21 cellular contexts compared by ENCODE assay signal in the genomic region with DNA sequence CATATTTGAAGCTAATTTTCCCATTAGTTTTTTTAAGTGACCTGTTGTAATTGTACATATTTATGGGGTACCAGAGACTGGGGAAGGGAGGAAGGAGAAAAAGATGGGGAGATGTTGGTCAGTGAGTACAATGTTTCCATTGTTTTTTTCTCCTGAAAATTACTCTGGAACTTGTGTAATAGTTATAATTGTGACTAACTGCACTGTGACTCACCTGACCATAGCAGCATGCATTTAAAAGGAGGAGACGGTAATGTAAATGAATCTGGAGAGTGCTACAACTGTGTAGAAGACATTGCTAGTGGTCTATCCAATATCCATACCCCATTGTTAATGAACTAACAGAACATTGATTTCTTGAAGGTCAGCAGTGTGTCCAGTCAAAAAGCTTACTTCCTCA.
DNase-seq lines count a peak whose midpoint lies in the region; ATAC-seq, FAIRE-seq and TF ChIP-seq lines count a peak whose summit lies in the region.
"Had no signal": no experiment of that assay in that cellular context is flagged by ENCODE, and none has a peak within 500 bp of the region (broad histone marks: within the 10 kb centered on the region; RNA-seq: fewer than 3 reads in every experiment).

No MANE protein-coding gene starts in this region.

- H3K4me3 ChIP-seq in IMR-90 (ENCODE audit: insufficient read depth, low read depth, low read length): no peak overlapping the region
- H3K4me3 ChIP-seq in bronchial epithelial cell (ENCODE audit: low read depth, low read length): no peak overlapping the region
- H3K4me3 ChIP-seq: HAP-1, stomach, upper lobe of right lung had no signal

- no peaks in the 10 kb centered on the region for H3K9me1 ChIP-seq in IMR-90 (ENCODE audit: insufficient read depth, low read length)

- no peak overlapping the region for H2AK5ac ChIP-seq in IMR-90 (ENCODE audit: low read depth, low read length)

- TF ChIP-seq CTCF in IMR-90 (conservative IDR thresholded peaks at IDR 0.05; ENCODE audit: low read depth, low read length): no peak
- TF ChIP-seq CTCF in bronchial epithelial cell (IDR thresholded peaks at IDR 0.05; ENCODE audit: insufficient read depth, low read length, severe bottlenecking): no peak
- TF ChIP-seq CTCF in activated CD8-positive, alpha-beta T cell treated with anti-CD3 and anti-CD28 coated beads for 36 hours (IDR thresholded peaks at IDR 0.05): no peak

- H3K27ac Mint-ChIP-seq in activated CD8-positive, alpha-beta T cell treated with anti-CD3 and anti-CD28 coated beads for 36 hours: no peak overlapping the region
- H3K27ac Mint-ChIP-seq in activated T-cell treated with anti-CD3 and anti-CD28 coated beads, Interleukin-2, amount 50 U/mL, for 72 hours: no peak overlapping the region
- H3K27ac Mint-ChIP-seq: activated naive CD4-positive, alpha-beta T cell treated with anti-CD3 and anti-CD28 coated beads, Interleukin-2, amount 10 ng/mL, durations not matched to agents 7 days and 5 days; T-helper 17 cell had no signal

- no peak overlapping the region for H4K5ac ChIP-seq in IMR-90 (ENCODE audit: low read depth, low read length)

- H2AFZ ChIP-seq in IMR-90 (replicated peaks; ENCODE audit: low read length, poor library complexity): no peak overlapping the region

- peak; percentile 49 for ATAC-seq in IMR-90 (ENCODE audit: low read depth)
- ATAC-seq in activated CD8-positive, alpha-beta T cell treated with anti-CD3 and anti-CD28 coated beads for 36 hours: no peak
- no peak for ATAC-seq in activated T-cell treated with anti-CD3 and anti-CD28 coated beads, Interleukin-2, amount 50 U/mL, for 72 hours (replicated peaks in 1 of 2)
- ATAC-seq: T-helper 17 cell, upper lobe of right lung had no signal

- no peak overlapping the region for H3K14ac ChIP-seq in IMR-90 (replicated peaks; ENCODE audit: low read depth, low read length)

- H3K27ac ChIP-seq in IMR-90 (ENCODE audit: insufficient read depth, low read length): no peak overlapping the region
- H3K27ac ChIP-seq: stomach, upper lobe of right lung, WERI-Rb-1 had no signal

- no TSS peak for BruUV-seq in IMR-90 (replicated peaks; lab: Mats Ljungman, UMichigan)

- H3K4ac ChIP-seq in IMR-90 (ENCODE audit: low read depth, low read length): no peak overlapping the region

- no peaks in the 10 kb centered on the region for H3K9me3 ChIP-seq in IMR-90 (ENCODE audit: control insufficient read depth, insufficient read depth, low read length)
- H3K9me3 ChIP-seq: HAP-1, stomach, upper lobe of right lung had no signal

- no peaks in the 10 kb centered on the region for H3K27me3 ChIP-seq in IMR-90 (ENCODE audit: control insufficient read depth, insufficient read depth, low read length)
- no peaks in the 10 kb centered on the region for H3K27me3 ChIP-seq in bronchial epithelial cell (ENCODE audit: control insufficient read depth, insufficient read depth, low read length)
- H3K27me3 ChIP-seq: stomach, upper lobe of right lung had no signal

- no peak for TF ChIP-seq POLR2A in IMR-90 (IDR thresholded peaks at IDR 0.05; ENCODE audit: low read depth, low read length)

- CTCF ChIA-PET in IMR-90 (lab: Yijun Ruan, JAX): no interaction called here
- CTCF ChIA-PET in activated CD8-positive, alpha-beta T cell treated with anti-CD3 and anti-CD28 coated beads for 36 hours (lab: Charles Lee): no interaction called here

- H3K9ac ChIP-seq in IMR-90 (ENCODE audit: low read depth, low read length): no peak overlapping the region

- H3K9me3 Mint-ChIP-seq in activated CD8-positive, alpha-beta T cell treated with anti-CD3 and anti-CD28 coated beads for 36 hours: no peaks in the 10 kb centered on the region
- H3K9me3 Mint-ChIP-seq in activated T-cell treated with anti-CD3 and anti-CD28 coated beads, Interleukin-2, amount 50 U/mL, for 72 hours: peaks cover 0 to 4% of the 10 kb centered on the region in 2 donors
- H3K9me3 Mint-ChIP-seq: activated naive CD4-positive, alpha-beta T cell treated with anti-CD3 and anti-CD28 coated beads, Interleukin-2, amount 10 ng/mL, durations not matched to agents 7 days and 5 days had no signal

- H2AK9ac ChIP-seq in IMR-90 (replicated peaks; ENCODE audit: low read depth, low read length, poor library complexity): no peak overlapping the region

- no peaks in the 10 kb centered on the region; the same call in 1 of the 2 replicates for H3K4me1 ChIP-seq in IMR-90 (ENCODE audit: control insufficient read depth, insufficient read depth, low read length)
- H3K4me1 ChIP-seq: upper lobe of right lung had no signal

- dilution Hi-C loops in IMR-90 (cut with HindIII; ENCODE audit: low sequenced_read_pairs, unreplicated experiment): no loop called here

- no peak overlapping the region for H2BK120ac ChIP-seq in IMR-90 (ENCODE audit: low read depth, low read length)

- no peaks in the 10 kb centered on the region for H3K79me1 ChIP-seq in IMR-90 (ENCODE audit: low read depth in 1 of 2, low read length in 2 of 2)

- H3K4me3 Mint-ChIP-seq in activated CD8-positive, alpha-beta T cell treated with anti-CD3 and anti-CD28 coated beads for 36 hours: no peak overlapping the region
- H3K4me3 Mint-ChIP-seq in activated T-cell treated with anti-CD3 and anti-CD28 coated beads, Interleukin-2, amount 50 U/mL, for 72 hours: no peak overlapping the region
- H3K4me3 Mint-ChIP-seq: activated naive CD4-positive, alpha-beta T cell treated with anti-CD3 and anti-CD28 coated beads, Interleukin-2, amount 10 ng/mL, durations not matched to agents 7 days and 5 days; T-helper 17 cell had no signal

- H4K8ac ChIP-seq in IMR-90 (ENCODE audit: low read depth in 2 of 2, low read length in 2 of 2): no peak overlapping the region

- no peaks in the 10 kb centered on the region for H4K20me1 ChIP-seq in IMR-90 (ENCODE audit: insufficient read depth, low read length)

- peak overlapping the region; percentile 46 for H2BK5ac ChIP-seq in IMR-90 (ENCODE audit: low read depth, low read length, poor library complexity, severe bottlenecking)

- H2BK20ac ChIP-seq in IMR-90 (ENCODE audit: low read depth, low read length): no peak overlapping the region

- no peak overlapping the region for H3K18ac ChIP-seq in IMR-90 (ENCODE audit: low read depth, low read length)

- WGBS in IMR-90 (ENCODE audit: extremely low coverage in 2 of 2, insufficient read length in 1 of 2), 2 experiments: no CpG with 5 or more reads among the region's 1 CpG

- no peak overlapping the region for H4K91ac ChIP-seq in IMR-90 (ENCODE audit: insufficient read depth, low read depth, low read length)

- in situ Hi-C loops in IMR-90 (cut with MboI; ENCODE audit: low sequenced_read_pairs): no loop called here

- intact Hi-C loops in IMR-90 (cut with micrococcal nuclease): no loop called here
- intact Hi-C loops in activated CD8-positive, alpha-beta T cell treated with anti-CD3 and anti-CD28 coated beads for 36 hours (cut with micrococcal nuclease): no loop called here

- H3K4me2 ChIP-seq in IMR-90 (ENCODE audit: low read depth, low read length): no peak overlapping the region

- no peak overlapping the region for H3K23ac ChIP-seq in IMR-90 (ENCODE audit: low read depth, low read length)

- H3K4me1 Mint-ChIP-seq in activated CD8-positive, alpha-beta T cell treated with anti-CD3 and anti-CD28 coated beads for 36 hours (ENCODE audit: low read depth): peaks cover 4% of the 10 kb centered on the region
- H3K4me1 Mint-ChIP-seq in activated T-cell treated with anti-CD3 and anti-CD28 coated beads, Interleukin-2, amount 50 U/mL, for 72 hours (ENCODE audit: low read depth): no peaks in the 10 kb centered on the region
- H3K4me1 Mint-ChIP-seq: activated naive CD4-positive, alpha-beta T cell treated with anti-CD3 and anti-CD28 coated beads, Interleukin-2, amount 10 ng/mL, durations not matched to agents 7 days and 5 days; T-helper 17 cell had no signal

- POLR2A ChIA-PET in IMR-90 (lab: Charles Lee; ENCODE audit: unreplicated experiment): interaction anchor here (0.6 kb wide), 1 partner anchor 1486 kb away, joined by 10 read pairs; no protein-coding TSS in a partner anchor
- POLR2A ChIA-PET in activated CD8-positive, alpha-beta T cell treated with anti-CD3 and anti-CD28 coated beads for 36 hours (lab: Charles Lee): interaction anchor here (0.7 kb wide), 1 partner anchor 1025 kb away, joined by 3 read pairs; no protein-coding TSS in a partner anchor

- DNase-seq in EH (ENCODE audit: low read depth): peak; percentile 49
- DNase-seq in IMR-90: peak; percentile 82
- DNase-seq in bronchial epithelial cell (ENCODE audit: low read depth): peak; percentile 80
- peak; percentile 33 for DNase-seq in kidney tubule cell (ENCODE audit: low spot score)
- DNase-seq in activated CD8-positive, alpha-beta T cell treated with anti-CD3 and anti-CD28 coated beads for 36 hours: no peak
- DNase-seq in activated T-cell treated with anti-CD3 and anti-CD28 coated beads, Interleukin-2, amount 50 U/mL, for 72 hours: no peak
- DNase-seq in activated effector memory CD4-positive, alpha-beta T cell treated with anti-CD3 and anti-CD28 coated beads, Interleukin-2, amount 50 U/mL, for 16 hours: no peak
- DNase-seq: activated CD4-positive, alpha-beta T cell treated with anti-CD3 and anti-CD28 coated beads, Interleukin-2, amount 50 U/mL, for 4 hours; activated naive CD4-positive, alpha-beta T cell treated with anti-CD3 and anti-CD28 coated beads, Interleukin-2, amount 10 ng/mL, durations not matched to agents 7 days and 5 days; activated T-cell treated with anti-CD3 and anti-CD28 coated beads, Interleukin-2, amount 50 U/mL, for 1 hour; COR-L47; cortex of kidney; Karpas-422; NCI-H1436; Right ventricle myocardium superior; stomach; T-helper 17 cell; upper lobe of right lung; WERI-Rb-1 had no signal

- H3K36me3 ChIP-seq in IMR-90 (ENCODE audit: control insufficient read depth, insufficient read depth, low read length) (no peaks in the 10 kb centered on the region), bronchial epithelial cell (ENCODE audit: control insufficient read depth, insufficient read depth, low read length) (no peaks in the 10 kb centered on the region)
- H3K36me3 ChIP-seq: HAP-1, stomach, upper lobe of right lung, WERI-Rb-1 had no signal

- H3K56ac ChIP-seq in IMR-90 (ENCODE audit: extremely low read depth, insufficient read depth, low read length): no peak overlapping the region

- H3K36me3 Mint-ChIP-seq in activated CD8-positive, alpha-beta T cell treated with anti-CD3 and anti-CD28 coated beads for 36 hours (ENCODE audit: low read depth): no peaks in the 10 kb centered on the region
- H3K36me3 Mint-ChIP-seq in activated T-cell treated with anti-CD3 and anti-CD28 coated beads, Interleukin-2, amount 50 U/mL, for 72 hours (ENCODE audit: insufficient read depth in 2 of 2): no peaks in the 10 kb centered on the region
- H3K36me3 Mint-ChIP-seq: activated naive CD4-positive, alpha-beta T cell treated with anti-CD3 and anti-CD28 coated beads, Interleukin-2, amount 10 ng/mL, durations not matched to agents 7 days and 5 days had no signal

- TF ChIP-seq RAD21 in IMR-90 (IDR thresholded peaks at IDR 0.05; ENCODE audit: low read length): no peak

- FAIRE-seq in bronchial epithelial cell (lab: Jason Lieb, UNC): no peak
- FAIRE-seq: GM19239 had no signal

- no peaks in the 10 kb centered on the region for H3K27me3 Mint-ChIP-seq in activated CD8-positive, alpha-beta T cell treated with anti-CD3 and anti-CD28 coated beads for 36 hours
- H3K27me3 Mint-ChIP-seq in activated T-cell treated with anti-CD3 and anti-CD28 coated beads, Interleukin-2, amount 50 U/mL, for 72 hours (ENCODE audit: low read depth): no peaks in the 10 kb centered on the region
- H3K27me3 Mint-ChIP-seq: activated naive CD4-positive, alpha-beta T cell treated with anti-CD3 and anti-CD28 coated beads, Interleukin-2, amount 10 ng/mL, durations not matched to agents 7 days and 5 days; T-helper 17 cell had no signal

- no peak overlapping the region for H2BK15ac ChIP-seq in IMR-90 (ENCODE audit: low read depth, low read length)

Comparison
In these comparisons a context has a peak if more than half of its experiments do, and no peak if none do; other contexts are left out.
1. DNase-seq: peak in EH (single experiment), IMR-90 (single experiment), bronchial epithelial cell (single experiment) and kidney tubule cell (single experiment); none in activated CD8-positive, alpha-beta T cell treated with anti-CD3 and anti-CD28 coated beads for 36 hours (single experiment), activated T-cell treated with anti-CD3 and anti-CD28 coated beads, Interleukin-2, amount 50 U/mL, for 72 hours (0 of 2) and activated effector memory CD4-positive, alpha-beta T cell treated with anti-CD3 and anti-CD28 coated beads, Interleukin-2, amount 50 U/mL, for 16 hours (single experiment).